9 cellular contexts compared by ENCODE assay signal in the genomic region with DNA sequence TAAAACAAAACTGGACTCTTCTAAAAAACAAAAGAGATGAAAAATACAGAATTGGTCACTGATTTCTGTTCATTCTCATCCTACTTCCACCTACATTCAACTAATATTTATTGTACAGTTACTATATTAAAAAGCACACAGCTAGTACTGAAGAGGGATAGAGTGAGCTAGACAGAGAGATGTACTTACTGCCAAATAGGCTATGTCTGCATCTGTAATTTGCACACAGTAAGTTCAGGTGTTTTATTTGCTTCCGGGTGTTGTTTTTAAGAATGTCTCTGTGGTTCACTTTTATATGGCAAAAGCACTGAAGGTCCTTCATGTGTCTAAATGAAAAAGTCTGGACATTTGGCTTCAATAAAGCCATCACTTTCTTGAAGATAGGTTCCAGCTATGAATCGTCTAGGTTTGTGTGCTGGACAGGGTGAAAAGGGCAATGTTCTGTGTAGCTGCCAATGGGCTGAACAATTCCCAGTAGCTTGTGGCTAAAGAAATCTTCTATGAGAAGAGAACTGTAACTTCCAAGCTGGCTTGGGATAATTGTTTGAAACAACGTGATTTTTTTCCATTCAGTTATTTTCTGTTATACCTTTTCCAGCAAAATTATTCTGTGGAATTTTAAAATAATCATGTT. TPM values are rescaled to one million over a fixed set of nuclear protein-coding genes. Genes with fewer than 3 reads are reported as not detected.
DNase-seq lines count a peak whose midpoint lies in the region; ATAC-seq, FAIRE-seq and TF ChIP-seq lines count a peak whose summit lies in the region.
"Had no signal": no experiment of that assay in that cellular context is flagged by ENCODE, and none has a peak within 500 bp of the region (broad histone marks: within the 10 kb centered on the region; RNA-seq: fewer than 3 reads in every experiment).

No MANE protein-coding gene starts in this region.

- H3K27ac ChIP-seq in GM12878 (ENCODE audit: control insufficient read depth, insufficient read depth) (no peak overlapping the region), gastrocnemius medialis (peak overlapping the region; percentile 37 to 60 (median 42))

- H2AFZ ChIP-seq in GM12878 (ENCODE audit: control insufficient read depth, low read depth, low read length) = no peak overlapping the region

- SMC1A ChIA-PET in GM12878 (lab: Charles Lee; ENCODE audit: uncharacterized antibody, unreplicated experiment) = interaction anchor here (1.0 to 1.5 kb wide), 3 partner anchors 60 to 99 kb away, joined by 3 to 4 read pairs (median 3); no protein-coding TSS in a partner anchor

- RAD21 ChIA-PET in GM12878 (lab: Charles Lee; ENCODE audit: unreplicated experiment) = no interaction called here

- TF ChIP-seq RAD21 in GM12878 (IDR thresholded peaks at IDR 0.05; ENCODE audit: insufficient read depth, low read depth, low read length) = no peak

- DNase-seq in EL = peak; percentile 55
- DNase-seq in GM12878 (ENCODE audit: low read depth, low spot score) = no peak
- DNase-seq in left ventricle myocardium superior = no peak
- DNase-seq in gastrocnemius medialis = no peak
- DNase-seq in NCI-H1436 treated with DMSO at 0.1 percent for 48 hours (lab: John Stamatoyannopoulos, UW) = no peak
- DNase-seq in NCI-H2107 treated with DMSO at 0.1 percent for 48 hours (lab: John Stamatoyannopoulos, UW; ENCODE audit: unreplicated experiment) = no peak
- DNase-seq in amniotic stem cell (lab: John Stamatoyannopoulos, UW) = no peak
- DNase-seq: activated T-cell treated with anti-CD3 and anti-CD28 coated beads, Interleukin-2, amount 50 U/mL, for 1 hour had no signal

- H3K4me2 ChIP-seq in GM12878 (ENCODE audit: control insufficient read depth, insufficient read depth) = no peak overlapping the region

- H3K9me3 ChIP-seq in GM12878 (replicated peaks; ENCODE audit: control insufficient read depth, insufficient read depth, low read length) = no peaks in the 10 kb centered on the region; the same call in 2 of the 3 replicates
- H3K9me3 ChIP-seq in gastrocnemius medialis = no peaks in the 10 kb centered on the region

- CTCF ChIA-PET in GM12878 (lab: Yijun Ruan, JAX) = interaction anchor here (1.2 to 2.8 kb wide), 2 partner anchors 8 to 101 kb away, joined by 3 to 8 read pairs; no protein-coding TSS in a partner anchor

- TF ChIP-seq CTCF in GM12878 (IDR thresholded peaks at IDR 0.05 in 2 of 3, conservative IDR thresholded peaks at IDR 0.05 in 1 of 3; ENCODE audit: control insufficient read depth in 2 of 3, extremely low read depth in 1 of 3, insufficient read depth in 1 of 3, low read depth in 3 of 3, low read length in 3 of 3) (no peak), gastrocnemius medialis (IDR thresholded peaks at IDR 0.05 in 4 of 5, conservative IDR thresholded peaks at IDR 0.05 in 1 of 5) (no peak)

- no TSS peak for BruUV-seq in GM12878 (replicated peaks; lab: Mats Ljungman, UMichigan)

- H4K20me1 ChIP-seq in GM12878 (ENCODE audit: control insufficient read depth, insufficient read depth) = no peaks in the 10 kb centered on the region

- H3K36me3 ChIP-seq in GM12878 (ENCODE audit: control insufficient read depth in 2 of 2, insufficient read depth in 2 of 2, low read length in 1 of 2) (no peaks in the 10 kb centered on the region), gastrocnemius medialis (no peaks in the 10 kb centered on the region)

- no peaks in the 10 kb centered on the region for H3K4me1 ChIP-seq in GM12878 (ENCODE audit: control insufficient read depth, insufficient read depth, low read length)
- H3K4me1 ChIP-seq in gastrocnemius medialis = peaks cover 7 to 30% of the 10 kb centered on the region in 2 donors

- no peak for FAIRE-seq in GM12878 (lab: Jason Lieb, UNC)

- no peak overlapping the region for H3K4me3 ChIP-seq in GM12878
- no peak overlapping the region for H3K4me3 ChIP-seq in gastrocnemius medialis

- 79% methylated on average over 3 of the region's 3 CpGs for WGBS in GM12878 (ENCODE audit: insufficient coverage, insufficient replicate concordance, low lambda C conversion rate, missing lambda C conversion rate)

- TF ChIP-seq POLR2A in GM12878 (IDR thresholded peaks at IDR 0.05; ENCODE audit: low read depth, low read length) (no peak), gastrocnemius medialis (IDR thresholded peaks at IDR 0.05) (no peak)

- H3K9ac ChIP-seq in GM12878 (ENCODE audit: control insufficient read depth, insufficient read depth, low read length) = no peak overlapping the region

- intact Hi-C loops in GM12878 (cut with micrococcal nuclease; ENCODE audit: unreplicated experiment) (no loop called here), left ventricle myocardium superior (cut with micrococcal nuclease) (no loop called here), gastrocnemius medialis (cut with DNase I; ENCODE audit: low total_unique reads) (no loop called here)

- in situ Hi-C loops in GM12878 (cut with MboI) (no loop called here), gastrocnemius medialis (cut with MboI; ENCODE audit: low sequenced_read_pairs in 4 of 4) (no loop called here)

- ATAC-seq in GM12878 = peak; percentile 21; the same call in 1 of the 3 replicates
- ATAC-seq in left ventricle myocardium superior = peak; percentile 78
- peak in 1 of 2 donors; percentile 37 for ATAC-seq in gastrocnemius medialis
- ATAC-seq in HG02678 (IDR thresholded peaks at IDR 0.05; ENCODE audit: unreplicated experiment) = no peak

- TF ChIP-seq EP300 in GM12878 (IDR thresholded peaks at IDR 0.05; ENCODE audit: borderline replicate concordance in 1 of 2, control insufficient read depth in 1 of 2, low read depth in 2 of 2, low read length in 2 of 2) = no peak

- H3K27me3 ChIP-seq in GM12878 (replicated peaks in 1 of 2; ENCODE audit: control insufficient read depth in 2 of 2, insufficient read depth in 2 of 2, low read length in 1 of 2) (no peaks in the 10 kb centered on the region), gastrocnemius medialis (no peaks in the 10 kb centered on the region)

- POLR2A ChIA-PET in GM12878 (lab: Charles Lee) = interaction anchor here (0.7 kb wide), 1 partner anchor 78 kb away, joined by 4 read pairs; no protein-coding TSS in a partner anchor

- H3K79me2 ChIP-seq in GM12878 (ENCODE audit: control insufficient read depth, insufficient read depth, low read length) = no peaks in the 10 kb centered on the region; the same call in 1 of the 2 replicates

TF ChIP-seq in GM12878, 131 proteins besides CTCF, POLR2A, EP300 and RAD21:
- no peak for TF ChIP-seq CBX5 (IDR thresholded peaks at IDR 0.05; ENCODE audit: low read depth)
- TF ChIP-seq SUPT20H (IDR thresholded peaks at IDR 0.05; ENCODE audit: borderline replicate concordance, control insufficient read depth, low read depth, low read length) = no peak
TF ChIP-seq in GM12878: peak in this region for 0.

RNA-seq across cellular contexts. Expression of a gene that starts 47.3 kb away (rescaled TPM):
- total RNA-seq in GM12878 (2013; cell fraction: nucleolus; rRNA removed) = 200 and 217 TPM in 2 replicates
- total RNA-seq in GM12878 (2014; rRNA removed) (16.9 and 17.8 TPM in 2 replicates), GM12878 (2014; rRNA removed; fragmentation: Illumina TruSeq; extraction: Trizol) (18.3 and 18.9 TPM in 2 replicates), GM12878 (2021) (24.6 and 35.9 TPM in 2 replicates), left ventricle myocardium superior (91.8 TPM), gastrocnemius medialis (10 to 100 TPM; 11.6 to 24.0 (median 14.6) TPM)
- 13.8 TPM for polyA plus RNA-seq in GM12878 (2011; ENCODE audit: low read depth)
- polyA plus RNA-seq in GM12878 (2011; rRNA removed) (41.6 and 53.5 TPM in 2 replicates), GM12878 (2014; fragmentation: Illumina TruSeq; extraction: Trizol) (33.6 and 37.7 TPM in 2 replicates), GM12878 (2014; fragmentation: Nextera tagmentation; extraction: Ambion mirVana) (10 to 100 TPM in 1 of 2 experiments, 1 to 10 TPM in 1; 7.4 to 10.3 TPM), GM12878 (2014; rRNA removed) (19.1 and 19.5 TPM in 2 replicates), GM12878 (2016; fragmentation: Nextera tagmentation; extraction: Ambion mirVana) (10 to 100 TPM; 18.8 to 21.2 TPM)
- polyA plus RNA-seq in GM12878 (2011; cell fraction: cytosol; rRNA removed) = 33.8 and 46.2 TPM in 2 replicates
- polyA plus RNA-seq in GM12878 (2011; cell fraction: nucleus; rRNA removed) = 49.6 and 64.8 TPM in 2 replicates
- polyA plus RNA-seq in GM12878 (2012) = 18.9 and 22.3 TPM in 2 replicates
- 77.2 and 83.8 TPM in 2 replicates for polyA minus RNA-seq in GM12878 (2011; rRNA and poly(A)+ RNA removed)
- 22.1 and 31.7 TPM in 2 replicates for polyA minus RNA-seq in GM12878 (2011; cell fraction: cytosol; rRNA and poly(A)+ RNA removed)
- polyA minus RNA-seq in GM12878 (2011; cell fraction: nucleus; rRNA and poly(A)+ RNA removed) = 48.2 and 75.6 TPM in 2 replicates
